Comparison of ENCODE assay signal across 9 cellular contexts in genomic region chr20:23441850-23442313, GRCh38. TPM values are rescaled to one million over a fixed set of nuclear protein-coding genes. Genes with fewer than 3 reads are reported as not detected.
DNase-seq lines count a peak whose midpoint lies in the region; ATAC-seq, FAIRE-seq and TF ChIP-seq lines count a peak whose summit lies in the region.
"Had no signal": no experiment of that assay in that cellular context is flagged by ENCODE, and none has a peak within 500 bp of the region (broad histone marks: within the 10 kb centered on the region; RNA-seq: fewer than 3 reads in every experiment).

No MANE protein-coding gene starts in this region.

- no peaks in the 10 kb centered on the region for H3K9me2 ChIP-seq in DOHH2 (replicated peaks; ENCODE audit: control insufficient read depth, low read length)
- H3K9me2 ChIP-seq in GM23338 (ENCODE audit: insufficient read depth): no peaks in the 10 kb centered on the region

- H3K27ac Mint-ChIP-seq in GM23338 (no peak overlapping the region), T-cell (no peak overlapping the region), astrocyte (ENCODE audit: unreplicated experiment) (no peak overlapping the region)

- H3K36me3 Mint-ChIP-seq in GM23338 (ENCODE audit: low read depth) (no peaks in the 10 kb centered on the region), T-cell (no peaks in the 10 kb centered on the region), astrocyte (ENCODE audit: low read depth, unreplicated experiment) (no peaks in the 10 kb centered on the region)

- no peak for FAIRE-seq in astrocyte (lab: Jason Lieb, UNC)

- H3K27me3 ChIP-seq in DOHH2 (ENCODE audit: control insufficient read depth, low read length) (peaks cover 2% of the 10 kb centered on the region; the same call in 1 of the 2 replicates), GM23338 (ENCODE audit: insufficient read depth) (no peaks in the 10 kb centered on the region), astrocyte (ENCODE audit: insufficient read depth, low read length) (peaks cover 3% of the 10 kb centered on the region), gastrocnemius medialis (no peaks in the 10 kb centered on the region)

- intact Hi-C loops in gastrocnemius medialis (cut with DNase I; ENCODE audit: low total_unique reads): loop anchor here (5.0 kb wide), 3 partner anchors 165 to 555 kb away; partner anchors contain the start of gene CST9

- H3K36me3 ChIP-seq in DOHH2 (ENCODE audit: control insufficient read depth, low read length) (no peaks in the 10 kb centered on the region), GM23338 (ENCODE audit: insufficient read depth) (no peaks in the 10 kb centered on the region), astrocyte (ENCODE audit: insufficient read depth, low read length) (no peaks in the 10 kb centered on the region), gastrocnemius medialis (no peaks in the 10 kb centered on the region)

- no peak overlapping the region for H2AFZ ChIP-seq in GM23338
- H2AFZ ChIP-seq in astrocyte (ENCODE audit: low read depth, low read length): no peak overlapping the region

- no peak overlapping the region for H3K9ac ChIP-seq in astrocyte (ENCODE audit: low read length)

- H3K79me2 ChIP-seq in DOHH2 (ENCODE audit: control insufficient read depth, low read length) (no peaks in the 10 kb centered on the region), GM23338 (replicated peaks; ENCODE audit: insufficient read depth) (no peaks in the 10 kb centered on the region), astrocyte (ENCODE audit: insufficient read depth, low read length) (no peaks in the 10 kb centered on the region)

- POLR2A ChIA-PET in T-cell (lab: Charles Lee): no interaction called here

- H3K4me1 Mint-ChIP-seq in GM23338 (peaks cover 4% of the 10 kb centered on the region; the same call in 1 of the 3 replicates), T-cell (no peaks in the 10 kb centered on the region), astrocyte (ENCODE audit: low read depth, unreplicated experiment) (peaks cover 18% of the 10 kb centered on the region)

- H4K20me1 ChIP-seq in DOHH2 (ENCODE audit: control insufficient read depth, insufficient read depth, low read depth, low read length): no peaks in the 10 kb centered on the region
- no peaks in the 10 kb centered on the region for H4K20me1 ChIP-seq in GM23338 (replicated peaks; ENCODE audit: insufficient read depth)
- no peaks in the 10 kb centered on the region for H4K20me1 ChIP-seq in astrocyte (ENCODE audit: insufficient read depth, low read length)

- H3K9me3 Mint-ChIP-seq in GM23338 (no peaks in the 10 kb centered on the region), T-cell (no peaks in the 10 kb centered on the region), astrocyte (ENCODE audit: unreplicated experiment) (no peaks in the 10 kb centered on the region)

- in situ Hi-C loops in gastrocnemius medialis (cut with MboI; ENCODE audit: low sequenced_read_pairs in 4 of 4): loop anchor here (10.0 to 25.0 kb wide), 4 partner anchors 163 to 755 kb away; partner anchors contain the start of genes GGTLC1 (in 3 of the 4) and CST9 (in 1 of the 4)

- CTCF ChIA-PET in T-cell (lab: Charles Lee): interaction anchor here (0.8 to 1.3 kb wide), 5 partner anchors 17 to 165 kb away, joined by 3 to 8 read pairs (median 3); no protein-coding TSS in a partner anchor

- H3K4me2 ChIP-seq in DOHH2 (ENCODE audit: low read length) (no peak overlapping the region), GM23338 (no peak overlapping the region), astrocyte (ENCODE audit: low read length) (no peak overlapping the region)

- H3K4me3 Mint-ChIP-seq in GM23338 (no peak overlapping the region), T-cell (no peak overlapping the region), astrocyte (ENCODE audit: unreplicated experiment) (no peak overlapping the region)

- DNase-seq in GM23338 (ENCODE audit: low spot score) (peak; percentile 95), MV-4-11 (lab: John Stamatoyannopoulos, UW) (peak; percentile 65), T-cell (peak in 30 of 34 experiments; percentile 10 to 69 (median 47)), astrocyte (ENCODE audit: low read depth) (peak; percentile 32), hippocampal formation (lab: John Stamatoyannopoulos, UW) (peak; percentile 54 to 56), gastrocnemius medialis (peak; percentile 35 to 51)

- TF ChIP-seq CTCF in DOHH2 (IDR thresholded peaks at IDR 0.05; ENCODE audit: low read depth, low read length, poor library complexity, severe bottlenecking) (peak; percentile 88), GM23338 (conservative IDR thresholded peaks at IDR 0.05; ENCODE audit: low read depth in 2 of 2) (peak; percentile 90 to 98), astrocyte (IDR thresholded peaks at IDR 0.05; ENCODE audit: insufficient read depth, low read depth, low read length) (peak; percentile 92), gastrocnemius medialis (IDR thresholded peaks at IDR 0.05 in 4 of 5, conservative IDR thresholded peaks at IDR 0.05 in 1 of 5) (peak; percentile 54 to 83 (median 71))

- ATAC-seq in GM23338 (peak; percentile 95), T-cell (replicated peaks in 1 of 4) (peak in 3 of 4 experiments; percentile 60 to 69 (median 62)), gastrocnemius medialis (peak; percentile 75 to 87), GM18858 (IDR thresholded peaks at IDR 0.05; ENCODE audit: unreplicated experiment) (no peak)

- TF ChIP-seq POLR2A in gastrocnemius medialis (IDR thresholded peaks at IDR 0.05): no peak

- H3F3A ChIP-seq in DOHH2 (ENCODE audit: control insufficient read depth, insufficient read depth) (no peaks in the 10 kb centered on the region), GM23338 (replicated peaks; ENCODE audit: low read depth) (no peaks in the 10 kb centered on the region)

- H3K4me1 ChIP-seq in DOHH2 (ENCODE audit: control insufficient read depth, low read length): no peaks in the 10 kb centered on the region
- no peaks in the 10 kb centered on the region for H3K4me1 ChIP-seq in GM23338 (ENCODE audit: insufficient read depth)
- H3K4me1 ChIP-seq in astrocyte (ENCODE audit: insufficient read depth, low read length): peaks cover 13% of the 10 kb centered on the region
- no peaks in the 10 kb centered on the region for H3K4me1 ChIP-seq in gastrocnemius medialis

- H3K27ac ChIP-seq in DOHH2 (ENCODE audit: low read depth, low read length) (no peak overlapping the region), GM23338 (ENCODE audit: low read depth) (no peak overlapping the region), astrocyte (ENCODE audit: low read depth, low read length) (no peak overlapping the region), gastrocnemius medialis (no peak overlapping the region)

- H3K4me3 ChIP-seq in DOHH2 (ENCODE audit: low read length) (no peak overlapping the region), GM23338 (no peak overlapping the region), astrocyte (ENCODE audit: insufficient read depth, low read depth, low read length) (no peak overlapping the region), gastrocnemius medialis (no peak overlapping the region)

- H3K27me3 Mint-ChIP-seq in GM23338 (ENCODE audit: insufficient read depth, low read depth, poor library complexity) (peaks cover 7% of the 10 kb centered on the region), T-cell (no peaks in the 10 kb centered on the region), astrocyte (ENCODE audit: low read depth, unreplicated experiment) (peaks cover 11% of the 10 kb centered on the region)

- H3K9me3 ChIP-seq in DOHH2 (ENCODE audit: control insufficient read depth, insufficient read depth, low read length): no peaks in the 10 kb centered on the region
- no peaks in the 10 kb centered on the region for H3K9me3 ChIP-seq in astrocyte (ENCODE audit: insufficient read depth, low read depth, low read length)
- no peaks in the 10 kb centered on the region for H3K9me3 ChIP-seq in gastrocnemius medialis

TF ChIP-seq in GM23338, 12 proteins besides CTCF, POLR2A, EP300 and RAD21:
- no peak for TF ChIP-seq ZNF114 (CRISPR knock-in tag; IDR thresholded peaks at IDR 0.05)

RNA-seq across cellular contexts. Expression of gene CSTL1, which starts 2.4 kb away (rescaled TPM):
- not detected in 2 replicates for total RNA-seq in GM23338 (2014; rRNA removed; shearing (Covaris generic))
- polyA plus RNA-seq in GM23338 (2016; fragmentation: Nextera tagmentation; extraction: Ambion mirVana): not detected in 2 replicates
- total RNA-seq in T-cell: not detected
- total RNA-seq in astrocyte: not detected in 2 replicates
- not detected for total RNA-seq in gastrocnemius medialis

RNA-seq across cellular contexts. Expression of gene CST11, which starts 10.8 kb away (rescaled TPM):
- not detected in 2 replicates for total RNA-seq in GM23338 (2014; rRNA removed; shearing (Covaris generic))
- polyA plus RNA-seq in GM23338 (2016; fragmentation: Nextera tagmentation; extraction: Ambion mirVana): 0.73 TPM in 1 of 2 replicates, not detected in the other
- total RNA-seq in T-cell (not detected), astrocyte (not detected in 2 replicates), gastrocnemius medialis (not detected)

RNA-seq across cellular contexts. Expression of gene NAPB, which starts 20.6 kb away (rescaled TPM):
- total RNA-seq in GM23338 (2014; rRNA removed; shearing (Covaris generic)): 12.9 and 18.1 TPM in 2 replicates
- 7.3 and 8.1 TPM in 2 replicates for polyA plus RNA-seq in GM23338 (2016; fragmentation: Nextera tagmentation; extraction: Ambion mirVana)
- total RNA-seq in T-cell (10 to 100 TPM; 10.4 to 14.6 (median 12.2) TPM), astrocyte (10.2 and 13.1 TPM in 2 replicates), gastrocnemius medialis (1 to 10 TPM; 3.2 to 8.3 (median 3.8) TPM)

RNA-seq across cellular contexts. Expression of gene CST8, which starts 49.0 kb away (rescaled TPM):
- not detected in 2 replicates for total RNA-seq in GM23338 (2014; rRNA removed; shearing (Covaris generic))
- not detected in 2 replicates for polyA plus RNA-seq in GM23338 (2016; fragmentation: Nextera tagmentation; extraction: Ambion mirVana)
- not detected for total RNA-seq in T-cell
- not detected in 2 replicates for total RNA-seq in astrocyte
- not detected for total RNA-seq in gastrocnemius medialis
- polyA plus RNA-seq: esophagus had no signal

Comparison
In these comparisons a context has a peak if more than half of its experiments do, and no peak if none do; other contexts are left out.
1. DNase-seq: peak in every context shown above with its lines; median percentile 95 in GM23338; 65 in MV-4-11; 55 in hippocampal formation; 47 in T-cell; 43 in gastrocnemius medialis; 32 in astrocyte.